ENCODE assay signal across 8 cellular contexts in genomic region chr16:85396879-85397871, GRCh38.
DNase-seq lines count a peak whose midpoint lies in the region; ATAC-seq, FAIRE-seq and TF ChIP-seq lines count a peak whose summit lies in the region.

No MANE protein-coding gene starts in this region.

- in situ Hi-C loops in ACHN (cut with HindIII; ENCODE audit: low pct_ligation_motif_present, low pct_unique_long_range_greater_than_20kb, low sequenced_read_pairs), result no loop called here

- ATAC-seq in GM18511 (IDR thresholded peaks at IDR 0.05; ENCODE audit: unreplicated experiment) (peak; percentile 58), left lung (no peak), HG02970 (IDR thresholded peaks at IDR 0.05; ENCODE audit: low FRiP score, unreplicated experiment) (no peak), HG03354 (IDR thresholded peaks at IDR 0.05; ENCODE audit: poor library complexity, severe bottlenecking, unreplicated experiment) (no peak)

- H3K4me1 ChIP-seq in left lung, result peaks cover 13 to 33% of the 10 kb centered on the region in 2 donors

- no peak for TF ChIP-seq CTCF in left lung (IDR thresholded peaks at IDR 0.05)
- no peak for TF ChIP-seq CTCF in D721Med (IDR thresholded peaks at IDR 0.05; ENCODE audit: insufficient read depth, missing control alignments)

- peak; percentile 70 for DNase-seq in ACHN
- DNase-seq in SHP77 (lab: John Stamatoyannopoulos, UW), result peak; percentile 76 to 88
- peak; percentile 28 to 70 for DNase-seq in left lung
- no peak for DNase-seq in D721Med (ENCODE audit: insufficient read length, low spot score)
- DNase-seq in HUDEP-2 (lab: John Stamatoyannopoulos, UW; ENCODE audit: unreplicated experiment in 76 of 76), result no peak

- H3K36me3 ChIP-seq in left lung, result no peaks in the 10 kb centered on the region

- H3K27me3 ChIP-seq in left lung, result peaks cover 0 to 8% of the 10 kb centered on the region in 2 donors

- no peak overlapping the region for H3K27ac ChIP-seq in left lung

- no peaks in the 10 kb centered on the region for H3K9me3 ChIP-seq in left lung

- intact Hi-C loops in left lung (cut with DNase I), result no loop called here

- no peak for FAIRE-seq in D721Med (lab: Jason Lieb, UNC)

- H3K4me3 ChIP-seq in left lung, result no peak overlapping the region

Comparison
In these comparisons a context has a peak if more than half of its experiments do, and no peak if none do; other contexts are left out.
1. DNase-seq: peak in ACHN (single experiment), SHP77 (2 of 2) and left lung (2 of 2); none in D721Med (single experiment) and HUDEP-2 (0 of 76).